ENCODE assay signal across 8 cellular contexts in the genomic region with DNA sequence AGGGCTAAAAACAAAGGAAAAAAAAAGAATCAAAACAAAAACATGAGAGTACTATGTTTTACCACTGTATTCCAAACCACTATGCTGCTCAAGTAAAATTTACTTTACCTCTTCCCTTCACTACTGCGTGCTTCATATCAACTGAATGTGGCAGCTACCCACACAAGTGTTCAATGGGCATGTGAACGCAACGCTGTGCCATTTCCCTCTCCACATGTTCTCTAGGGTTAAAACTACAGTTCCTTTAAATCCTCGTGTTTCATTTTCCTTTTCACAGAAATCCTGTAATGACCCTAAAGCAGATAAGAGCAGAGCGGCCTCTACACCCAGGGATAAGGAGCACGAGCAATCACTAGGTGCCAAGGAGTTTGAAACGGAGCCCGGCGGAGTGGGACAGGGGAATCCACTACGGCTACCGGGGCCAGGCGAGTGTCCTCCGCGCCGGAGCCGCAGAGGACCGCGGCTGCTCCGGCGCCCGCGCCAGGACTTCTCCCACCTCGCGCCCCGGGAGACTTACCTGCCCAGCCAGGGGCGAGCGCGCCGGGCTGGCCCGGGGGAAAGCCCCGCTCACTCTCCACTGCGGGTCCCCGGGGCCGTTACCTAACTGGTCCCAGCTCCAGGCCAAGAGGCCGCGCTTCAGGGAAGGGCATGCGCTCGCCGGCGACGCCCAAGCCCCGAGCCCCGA. TPM values are rescaled to one million over a fixed set of nuclear protein-coding genes. Genes with fewer than 3 reads are reported as not detected.
DNase-seq lines count a peak whose midpoint lies in the region; ATAC-seq, FAIRE-seq and TF ChIP-seq lines count a peak whose summit lies in the region.

No MANE protein-coding gene starts in this region.

- peak; percentile 66 for FAIRE-seq in RCC 7860 (lab: Jason Lieb, UNC)

- TF ChIP-seq CTCF in AG09309 (IDR thresholded peaks at IDR 0.05; ENCODE audit: control insufficient read depth, insufficient read depth, low read depth, low read length, missing control alignments) (no peak), omental fat pad (IDR thresholded peaks at IDR 0.05) (no peak), type B pancreatic cell (conservative IDR thresholded peaks at IDR 0.05) (no peak)

- H3K4me3 ChIP-seq in AG09309 (ENCODE audit: control insufficient read depth, low read depth, low read length), result peak overlapping the region; percentile 94

- DNase-seq in AG09309 (ENCODE audit: low read depth), result no peak
- DNase-seq in HT-29 (ENCODE audit: low spot score), result peak; percentile 82
- peak; percentile 47 for DNase-seq in RCC 7860 (ENCODE audit: low spot score)
- DNase-seq in activated naive CD4-positive, alpha-beta T cell treated with anti-CD3 and anti-CD28 coated beads, Interleukin-2, amount 50 U/mL, for 72 hours (ENCODE audit: low spot score in 2 of 2), result peak; percentile 49 to 69
- DNase-seq in head of caudate nucleus, result peak; percentile 9 to 74 (median 48)
- DNase-seq in omental fat pad (ENCODE audit: low spot score), result no peak
- no peak for DNase-seq in type B pancreatic cell (ENCODE audit: extremely low spot score, unreplicated experiment)

- no peaks in the 10 kb centered on the region for H3K27me3 Mint-ChIP-seq in type B pancreatic cell

- H3K9me3 Mint-ChIP-seq in activated naive CD4-positive, alpha-beta T cell treated with anti-CD3 and anti-CD28 coated beads, Interleukin-2, amount 50 U/mL, for 72 hours, result no peaks in the 10 kb centered on the region
- peaks cover 7% of the 10 kb centered on the region for H3K9me3 Mint-ChIP-seq in type B pancreatic cell

- H3K4me3 Mint-ChIP-seq in type B pancreatic cell, result peak overlapping the region; percentile 98

- intact Hi-C loops in head of caudate nucleus (cut with DNase I), result loop anchor here (10.0 kb wide), 1 partner anchor 109 kb away; no protein-coding TSS in a partner anchor

- peaks cover 24% of the 10 kb centered on the region for H3K4me1 Mint-ChIP-seq in type B pancreatic cell (ENCODE audit: unreplicated experiment)

- ATAC-seq in GM19324 (IDR thresholded peaks at IDR 0.05; ENCODE audit: low FRiP score, unreplicated experiment) (peak; percentile 15), omental fat pad (ENCODE audit: low FRiP score) (peak; percentile 3)
- peak; percentile 1 to 2 for ATAC-seq in activated naive CD4-positive, alpha-beta T cell treated with anti-CD3 and anti-CD28 coated beads, Interleukin-2, amount 50 U/mL, for 72 hours

- peak overlapping the region; percentile 94 to 99 for H3K27ac Mint-ChIP-seq in activated naive CD4-positive, alpha-beta T cell treated with anti-CD3 and anti-CD28 coated beads, Interleukin-2, amount 50 U/mL, for 72 hours
- peak overlapping the region; percentile 94 for H3K27ac Mint-ChIP-seq in type B pancreatic cell

- peaks cover 22 to 39% of the 10 kb centered on the region in 2 donors for H3K36me3 Mint-ChIP-seq in activated naive CD4-positive, alpha-beta T cell treated with anti-CD3 and anti-CD28 coated beads, Interleukin-2, amount 50 U/mL, for 72 hours
- H3K36me3 Mint-ChIP-seq in type B pancreatic cell, result peaks cover 7% of the 10 kb centered on the region

RNA-seq across cellular contexts. Expression of a gene that starts 0.8 kb away (rescaled TPM):
- total RNA-seq in HT-29 (2014; rRNA removed; shearing (Covaris generic)), result 28.7 and 33.4 TPM in 2 replicates
- 100 to 1,000 TPM; 334 to 524 TPM for total RNA-seq in activated naive CD4-positive, alpha-beta T cell treated with anti-CD3 and anti-CD28 coated beads, Interleukin-2, amount 50 U/mL, for 72 hours
- total RNA-seq in omental fat pad (1,000 to 10,000 TPM in 2 of 4 donors, 100 to 1,000 TPM in 2; 636 to 2,401 (median 1,222) TPM), type B pancreatic cell (ENCODE audit: low replicate concordance) (60.0 and 80.6 TPM in 2 replicates)

Comparison
In these comparisons a context has a peak if more than half of its experiments do, and no peak if none do; other contexts are left out.
1. DNase-seq: peak in HT-29 (single experiment), RCC 7860 (single experiment), activated naive CD4-positive, alpha-beta T cell treated with anti-CD3 and anti-CD28 coated beads, Interleukin-2, amount 50 U/mL, for 72 hours (2 of 2) and head of caudate nucleus (42 of 42); none in AG09309 (single experiment), omental fat pad (single experiment) and type B pancreatic cell (single experiment).
2. Peak in every context shown above with its lines, with median percentiles within 50 percentile points of each other: ATAC-seq.